ENCODE assay signal across 1 cellular context in the genomic region with DNA sequence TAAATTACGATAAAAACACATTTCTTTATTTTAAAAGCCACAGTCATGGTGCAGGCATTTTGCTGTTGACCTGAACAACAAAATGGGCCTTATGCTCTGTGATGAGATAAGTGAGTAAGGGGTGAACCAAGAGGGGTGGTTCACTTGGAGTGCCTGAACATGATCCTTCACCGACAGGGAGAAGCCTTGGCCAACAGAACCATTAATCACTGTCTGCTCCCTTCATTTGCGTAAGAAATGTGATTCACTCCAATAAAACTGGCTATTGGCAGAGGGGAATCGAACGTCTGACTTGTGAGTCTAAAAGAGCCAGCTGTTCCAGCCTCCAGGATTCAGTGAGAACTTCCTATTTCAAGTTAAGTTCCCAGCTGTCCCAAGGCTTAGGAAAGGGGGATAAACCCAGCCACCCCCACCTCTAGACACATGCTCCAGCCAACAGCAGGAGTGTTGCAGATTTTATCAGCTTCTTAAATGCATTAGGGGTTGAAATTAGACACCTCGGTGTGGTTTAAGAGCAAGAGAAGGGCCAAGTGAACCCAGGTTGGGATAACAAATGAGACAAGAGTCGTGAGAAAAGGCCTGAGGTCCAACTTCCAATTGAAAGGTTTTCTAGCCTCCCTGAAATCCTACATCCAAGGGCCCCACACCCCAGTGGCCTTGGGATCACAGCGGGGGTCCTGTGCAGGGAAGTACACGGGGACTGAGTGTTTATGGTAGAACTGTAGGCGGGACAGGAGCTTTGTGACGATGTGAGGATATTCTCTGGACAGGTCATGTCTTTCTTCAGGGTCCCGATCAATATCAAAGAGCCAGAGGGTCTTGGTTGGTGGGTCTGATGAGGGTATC.
TF ChIP-seq lines count a peak whose summit lies in the region.

No MANE protein-coding gene starts in this region.

TF ChIP-seq in SK-N-SH, 30 proteins besides CTCF, POLR2A, EP300 and RAD21:
- TF ChIP-seq, protein P1, sequence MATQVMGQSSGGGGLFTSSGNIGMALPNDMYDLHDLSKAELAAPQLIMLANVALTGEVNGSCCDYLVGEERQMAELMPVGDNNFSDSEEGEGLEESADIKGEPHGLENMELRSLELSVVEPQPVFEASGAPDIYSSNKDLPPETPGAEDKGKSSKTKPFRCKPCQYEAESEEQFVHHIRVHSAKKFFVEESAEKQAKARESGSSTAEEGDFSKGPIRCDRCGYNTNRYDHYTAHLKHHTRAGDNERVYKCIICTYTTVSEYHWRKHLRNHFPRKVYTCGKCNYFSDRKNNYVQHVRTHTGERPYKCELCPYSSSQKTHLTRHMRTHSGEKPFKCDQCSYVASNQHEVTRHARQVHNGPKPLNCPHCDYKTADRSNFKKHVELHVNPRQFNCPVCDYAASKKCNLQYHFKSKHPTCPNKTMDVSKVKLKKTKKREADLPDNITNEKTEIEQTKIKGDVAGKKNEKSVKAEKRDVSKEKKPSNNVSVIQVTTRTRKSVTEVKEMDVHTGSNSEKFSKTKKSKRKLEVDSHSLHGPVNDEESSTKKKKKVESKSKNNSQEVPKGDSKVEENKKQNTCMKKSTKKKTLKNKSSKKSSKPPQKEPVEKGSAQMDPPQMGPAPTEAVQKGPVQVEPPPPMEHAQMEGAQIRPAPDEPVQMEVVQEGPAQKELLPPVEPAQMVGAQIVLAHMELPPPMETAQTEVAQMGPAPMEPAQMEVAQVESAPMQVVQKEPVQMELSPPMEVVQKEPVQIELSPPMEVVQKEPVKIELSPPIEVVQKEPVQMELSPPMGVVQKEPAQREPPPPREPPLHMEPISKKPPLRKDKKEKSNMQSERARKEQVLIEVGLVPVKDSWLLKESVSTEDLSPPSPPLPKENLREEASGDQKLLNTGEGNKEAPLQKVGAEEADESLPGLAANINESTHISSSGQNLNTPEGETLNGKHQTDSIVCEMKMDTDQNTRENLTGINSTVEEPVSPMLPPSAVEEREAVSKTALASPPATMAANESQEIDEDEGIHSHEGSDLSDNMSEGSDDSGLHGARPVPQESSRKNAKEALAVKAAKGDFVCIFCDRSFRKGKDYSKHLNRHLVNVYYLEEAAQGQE (IDR thresholded peaks at IDR 0.05; ENCODE audit: low read depth, low read length) = no peak
- TF ChIP-seq RXRA (IDR thresholded peaks at IDR 0.05; ENCODE audit: borderline replicate concordance, low read depth) (no peak), TCF12 (IDR thresholded peaks at IDR 0.05) (peak; percentile 41; the same call in 1 of the 2 replicates)
- TF ChIP-seq, protein P2, sequence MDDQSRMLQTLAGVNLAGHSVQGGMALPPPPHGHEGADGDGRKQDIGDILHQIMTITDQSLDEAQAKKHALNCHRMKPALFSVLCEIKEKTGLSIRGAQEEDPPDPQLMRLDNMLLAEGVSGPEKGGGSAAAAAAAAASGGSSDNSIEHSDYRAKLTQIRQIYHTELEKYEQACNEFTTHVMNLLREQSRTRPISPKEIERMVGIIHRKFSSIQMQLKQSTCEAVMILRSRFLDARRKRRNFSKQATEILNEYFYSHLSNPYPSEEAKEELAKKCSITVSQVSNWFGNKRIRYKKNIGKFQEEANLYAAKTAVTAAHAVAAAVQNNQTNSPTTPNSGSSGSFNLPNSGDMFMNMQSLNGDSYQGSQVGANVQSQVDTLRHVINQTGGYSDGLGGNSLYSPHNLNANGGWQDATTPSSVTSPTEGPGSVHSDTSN (IDR thresholded peaks at IDR 0.05) = peak; percentile 78
